Comparison of ENCODE assay signal across 18 cellular contexts in the genomic region with DNA sequence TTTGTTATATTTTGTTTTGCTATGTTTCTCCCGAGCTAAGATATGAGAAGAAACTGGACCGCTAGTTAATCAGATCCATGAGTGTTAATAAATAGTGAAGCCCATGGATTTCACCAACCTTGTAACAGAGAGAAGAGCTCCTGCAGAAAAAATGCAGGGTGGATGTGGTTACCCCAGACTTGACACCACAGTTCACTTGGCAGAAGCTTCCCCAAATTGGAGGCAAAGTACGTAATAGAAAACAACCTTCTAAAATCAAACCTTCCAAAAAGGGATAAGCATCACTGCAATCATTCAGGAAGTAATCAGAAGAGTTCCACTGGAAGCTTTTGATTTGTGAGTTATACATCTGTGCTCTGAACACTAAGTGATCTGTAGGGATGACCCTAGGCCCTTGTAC.
"Had no signal": no experiment of that assay in that cellular context is flagged by ENCODE, and none has a peak within 500 bp of the region (broad histone marks: within the 10 kb centered on the region; RNA-seq: fewer than 3 reads in every experiment).

No MANE protein-coding gene starts in this region.

- H3K27me3 ChIP-seq: body of pancreas, dorsolateral prefrontal cortex, gastroesophageal sphincter, transverse colon had no signal

- H3K27me3 Mint-ChIP-seq: activated CD4-positive, alpha-beta T cell treated with anti-CD3 and anti-CD28 coated beads, Interleukin-2, amount 10 ng/mL, durations not matched to agents 24 days and 14 days; activated T-cell treated with anti-CD3 and anti-CD28 coated beads, Interleukin-2, amount 50 U/mL, for 24 hours; stimulated activated naive CD8-positive, alpha-beta T cell treated with anti-CD3 and anti-CD28 coated beads, Interleukin-15, Interleukin-2, amounts not matched to agents 100 ng/mL and 50 ng/mL, for 24 hours had no signal

- H3K4me1 ChIP-seq: body of pancreas, gastroesophageal sphincter, heart left ventricle, transverse colon had no signal

- ATAC-seq: activated CD8-positive, alpha-beta T cell treated with anti-CD3 and anti-CD28 coated beads, Interleukin-2, amount 10 ng/mL, durations not matched to agents 7 days and 5 days; body of pancreas; gastroesophageal sphincter; heart left ventricle; left lobe of liver had no signal

- DNase-seq: activated CD4-positive, alpha-beta T cell treated with anti-CD3 and anti-CD28 coated beads, Interleukin-2, amount 10 ng/mL, durations not matched to agents 24 days and 14 days; activated CD8-positive, alpha-beta T cell treated with anti-CD3 and anti-CD28 coated beads, Interleukin-2, amount 10 ng/mL, durations not matched to agents 7 days and 5 days; activated naive CD4-positive, alpha-beta T cell treated with anti-CD3 and anti-CD28 coated beads for 36 hours; activated T-cell treated with anti-CD3 and anti-CD28 coated beads, Interleukin-2, amount 50 U/mL, for 24 hours; body of pancreas; dorsolateral prefrontal cortex; endodermal cell; heart left ventricle; kidney; stimulated activated CD4-positive, alpha-beta T cell treated with anti-CD3 and anti-CD28 coated beads, Interleukin-2, amount 100 ng/mL, for 24 hours; T-helper 9 cell; transverse colon had no signal

- H3K9me3 Mint-ChIP-seq: activated CD4-positive, alpha-beta T cell treated with anti-CD3 and anti-CD28 coated beads, Interleukin-2, amount 10 ng/mL, durations not matched to agents 24 days and 14 days; activated naive CD4-positive, alpha-beta T cell treated with anti-CD3 and anti-CD28 coated beads for 36 hours; activated T-cell treated with anti-CD3 and anti-CD28 coated beads, Interleukin-2, amount 50 U/mL, for 24 hours; endodermal cell; neural crest cell; stimulated activated naive CD8-positive, alpha-beta T cell treated with anti-CD3 and anti-CD28 coated beads, Interleukin-15, Interleukin-2, amounts not matched to agents 100 ng/mL and 50 ng/mL, for 24 hours had no signal

- H3K9me3 ChIP-seq: body of pancreas, gastroesophageal sphincter, heart left ventricle, transverse colon had no signal

- H3K4me3 Mint-ChIP-seq: activated CD4-positive, alpha-beta T cell treated with anti-CD3 and anti-CD28 coated beads, Interleukin-2, amount 10 ng/mL, durations not matched to agents 24 days and 14 days; activated CD8-positive, alpha-beta T cell treated with anti-CD3 and anti-CD28 coated beads, Interleukin-2, amount 10 ng/mL, durations not matched to agents 7 days and 5 days; activated naive CD4-positive, alpha-beta T cell treated with anti-CD3 and anti-CD28 coated beads for 36 hours; activated T-cell treated with anti-CD3 and anti-CD28 coated beads, Interleukin-2, amount 50 U/mL, for 24 hours; endodermal cell; neural crest cell; stimulated activated naive CD8-positive, alpha-beta T cell treated with anti-CD3 and anti-CD28 coated beads, Interleukin-15, Interleukin-2, amounts not matched to agents 100 ng/mL and 50 ng/mL, for 24 hours had no signal

- H3K4me1 Mint-ChIP-seq: activated CD4-positive, alpha-beta T cell treated with anti-CD3 and anti-CD28 coated beads, Interleukin-2, amount 10 ng/mL, durations not matched to agents 24 days and 14 days; neural crest cell had no signal

- H3K4me3 ChIP-seq: body of pancreas, dorsolateral prefrontal cortex, gastroesophageal sphincter, heart left ventricle, transverse colon had no signal

- H3K27ac ChIP-seq: body of pancreas, dorsolateral prefrontal cortex, epithelial cell of prostate, gastroesophageal sphincter, heart left ventricle, transverse colon had no signal

- H3K36me3 ChIP-seq: gastroesophageal sphincter, heart left ventricle, transverse colon had no signal

- H3K27ac Mint-ChIP-seq: activated CD4-positive, alpha-beta T cell treated with anti-CD3 and anti-CD28 coated beads, Interleukin-2, amount 10 ng/mL, durations not matched to agents 24 days and 14 days; activated CD8-positive, alpha-beta T cell treated with anti-CD3 and anti-CD28 coated beads, Interleukin-2, amount 10 ng/mL, durations not matched to agents 7 days and 5 days; activated naive CD4-positive, alpha-beta T cell treated with anti-CD3 and anti-CD28 coated beads for 36 hours; activated T-cell treated with anti-CD3 and anti-CD28 coated beads, Interleukin-2, amount 50 U/mL, for 24 hours; endodermal cell; progenitor cell of endocrine pancreas; stimulated activated naive CD8-positive, alpha-beta T cell treated with anti-CD3 and anti-CD28 coated beads, Interleukin-15, Interleukin-2, amounts not matched to agents 100 ng/mL and 50 ng/mL, for 24 hours had no signal
